In the genomic region with DNA sequence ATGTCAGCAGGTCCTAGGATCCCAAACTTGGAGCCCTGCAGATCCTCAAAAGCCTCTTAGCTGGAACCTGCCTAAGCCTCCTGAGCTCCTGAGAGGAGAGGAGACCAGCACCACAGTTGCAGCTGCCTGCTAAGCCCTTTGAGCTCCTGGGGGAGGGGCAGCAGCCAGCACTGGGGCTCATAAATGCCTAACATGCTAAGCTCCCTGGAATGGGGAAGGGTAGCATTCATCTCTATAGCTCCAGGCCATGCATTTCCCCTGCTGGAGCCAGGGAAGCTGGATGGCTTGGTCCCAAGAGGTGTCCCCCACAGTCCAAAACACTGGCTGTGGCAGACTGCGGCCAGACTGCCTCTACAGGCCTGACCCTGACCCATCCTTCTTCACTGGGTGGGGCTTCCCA, we compare ENCODE assay signal across 11 cellular contexts.
DNase-seq lines count a peak whose midpoint lies in the region; ATAC-seq and TF ChIP-seq lines count a peak whose summit lies in the region.
"Had no signal": no experiment of that assay in that cellular context is flagged by ENCODE, and none has a peak within 500 bp of the region (broad histone marks: within the 10 kb centered on the region; RNA-seq: fewer than 3 reads in every experiment).

No MANE protein-coding gene starts in this region.

- no peak overlapping the region for H3K9ac ChIP-seq in neuronal stem cell (ENCODE audit: low read depth, low read length, poor library complexity)

- no peak for TF ChIP-seq CTCF in hepatocyte (IDR thresholded peaks at IDR 0.05; ENCODE audit: poor library complexity)

- H3K36me3 ChIP-seq in SJCRH30: no peaks in the 10 kb centered on the region
- H3K36me3 ChIP-seq in hepatocyte (replicated peaks; ENCODE audit: insufficient read depth, low read depth): no peaks in the 10 kb centered on the region
- H3K36me3 ChIP-seq in neuronal stem cell (replicated peaks in 1 of 2; ENCODE audit: control insufficient read depth in 2 of 2, insufficient read depth in 2 of 2, low read length in 2 of 2): no peaks in the 10 kb centered on the region

- H4K20me1 ChIP-seq in hepatocyte (ENCODE audit: insufficient read depth, poor library complexity, severe bottlenecking): no peaks in the 10 kb centered on the region

- no peak overlapping the region for H2BK15ac ChIP-seq in neuronal stem cell (ENCODE audit: low read length)

- no peak overlapping the region for H4K91ac ChIP-seq in neuronal stem cell (ENCODE audit: low read depth, low read length, poor library complexity)

- H3K27ac ChIP-seq in SJCRH30 (no peak overlapping the region), hepatocyte (no peak overlapping the region), neuronal stem cell (replicated peaks; ENCODE audit: low read length) (no peak overlapping the region)

- H3K9me3 ChIP-seq in SJCRH30 (replicated peaks) (no peaks in the 10 kb centered on the region), hepatocyte (ENCODE audit: low read depth) (no peaks in the 10 kb centered on the region), neuronal stem cell (replicated peaks in 1 of 2; ENCODE audit: control insufficient read depth in 2 of 2, insufficient read depth in 1 of 2, low read depth in 1 of 2, low read length in 2 of 2) (no peaks in the 10 kb centered on the region)

- H3K4me3 ChIP-seq in SJCRH30 (no peak overlapping the region), hepatocyte (no peak overlapping the region), neuronal stem cell (ENCODE audit: low read length in 2 of 2) (no peak overlapping the region)
- H3K4me3 ChIP-seq: GM12878, GM23338 had no signal

- no peaks in the 10 kb centered on the region for H3K4me1 ChIP-seq in SJCRH30
- H3K4me1 ChIP-seq in hepatocyte (ENCODE audit: insufficient read depth): no peaks in the 10 kb centered on the region
- H3K4me1 ChIP-seq in neuronal stem cell (ENCODE audit: control insufficient read depth in 2 of 2, insufficient read depth in 1 of 2, low read depth in 1 of 2, low read length in 2 of 2): no peaks in the 10 kb centered on the region

- H3K79me2 ChIP-seq in hepatocyte: no peaks in the 10 kb centered on the region

- H3K27me3 ChIP-seq in SJCRH30: no peaks in the 10 kb centered on the region
- no peaks in the 10 kb centered on the region for H3K27me3 ChIP-seq in hepatocyte
- no peaks in the 10 kb centered on the region for H3K27me3 ChIP-seq in neuronal stem cell (ENCODE audit: control insufficient read depth in 3 of 3, insufficient read depth in 3 of 3, low read depth in 1 of 3, low read length in 3 of 3)

- H3K23ac ChIP-seq in neuronal stem cell (ENCODE audit: low read depth, low read length, poor library complexity): no peak overlapping the region

- no peak for ATAC-seq in GM21423 (IDR thresholded peaks at IDR 0.05; ENCODE audit: unreplicated experiment)
- ATAC-seq: CD8-positive, alpha-beta T cell; GM12878; GM23338 had no signal

- no peak overlapping the region for H2BK120ac ChIP-seq in neuronal stem cell (ENCODE audit: low read depth, low read length)

- H2BK12ac ChIP-seq in neuronal stem cell (ENCODE audit: low read length): no peak overlapping the region

- H3K14ac ChIP-seq in neuronal stem cell (ENCODE audit: low read length): no peak overlapping the region

- no peak overlapping the region for H3K4me2 ChIP-seq in hepatocyte
- no peak overlapping the region for H3K4me2 ChIP-seq in neuronal stem cell (ENCODE audit: insufficient read depth, low read length, poor library complexity, severe bottlenecking)
- H3K4me2 ChIP-seq: GM23338 had no signal

- no peak overlapping the region for H4K8ac ChIP-seq in neuronal stem cell (ENCODE audit: low read depth, low read length)

- H3K18ac ChIP-seq in neuronal stem cell (ENCODE audit: low read length): peak overlapping the region; percentile 48

- H3K79me1 ChIP-seq in neuronal stem cell (ENCODE audit: low read depth, low read length): no peaks in the 10 kb centered on the region

- H3K9me2 ChIP-seq in hepatocyte (replicated peaks; ENCODE audit: insufficient read depth): no peaks in the 10 kb centered on the region

- H3K4ac ChIP-seq in neuronal stem cell (ENCODE audit: low read length): no peak overlapping the region

- WGBS in hepatocyte (ENCODE audit: low lambda C conversion rate, missing lambda C conversion rate): 64% methylated on average over 1 of the region's 1 CpG
- no CpG with 5 or more reads among the region's 1 CpG for WGBS in neuronal stem cell (ENCODE audit: extremely low coverage in 2 of 2, insufficient read length in 2 of 2, insufficient replicate concordance in 1 of 2), 2 donors

- no peak overlapping the region for H2AK5ac ChIP-seq in neuronal stem cell (ENCODE audit: low read depth, low read length)

- H2AFZ ChIP-seq in hepatocyte: no peak overlapping the region
- H2AFZ ChIP-seq in neuronal stem cell (ENCODE audit: low read length): no peak overlapping the region
- H2AFZ ChIP-seq: GM23338 had no signal

- DNase-seq in ELF-1 (ENCODE audit: low read depth, low spot score): peak; percentile 74
- peak; percentile 38 to 44 for DNase-seq in SJCRH30
- peak; percentile 22 for DNase-seq in hepatocyte (ENCODE audit: low spot score)
- no peak for DNase-seq in neuronal stem cell (ENCODE audit: low spot score)
- no peak for DNase-seq in putamen (ENCODE audit: low spot score)
- DNase-seq: CD8-positive, alpha-beta T cell; COR-L47; H7 had no signal

- no peak overlapping the region for H2BK5ac ChIP-seq in neuronal stem cell (ENCODE audit: low read length)

Comparison
In these comparisons a context has a peak if more than half of its experiments do, and no peak if none do; other contexts are left out.
1. DNase-seq: peak in ELF-1 (single experiment), SJCRH30 (2 of 2) and hepatocyte (single experiment); none in neuronal stem cell (single experiment) and putamen (single experiment).